14 cellular contexts compared by ENCODE assay signal in the genomic region with DNA sequence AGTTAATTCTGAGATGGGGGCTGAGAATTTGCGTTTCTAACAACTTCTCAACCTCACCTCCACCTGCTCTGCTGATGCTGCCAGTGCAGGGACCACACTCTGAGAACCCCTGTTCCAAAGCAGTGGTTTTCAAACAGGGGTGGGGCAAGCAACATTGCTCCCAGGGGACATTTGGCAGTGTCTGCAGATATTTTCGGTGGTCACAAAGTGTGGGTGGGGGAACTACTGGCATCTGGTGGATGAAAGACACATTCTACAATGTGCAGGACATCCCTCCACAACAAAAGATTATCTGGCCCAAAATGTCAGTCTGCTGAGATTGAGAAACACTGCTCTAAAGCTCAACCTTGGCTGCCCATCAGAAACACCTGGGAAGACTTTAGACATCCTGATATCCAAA.
DNase-seq lines count a peak whose midpoint lies in the region; ATAC-seq and TF ChIP-seq lines count a peak whose summit lies in the region.
"Had no signal": no experiment of that assay in that cellular context is flagged by ENCODE, and none has a peak within 500 bp of the region (broad histone marks: within the 10 kb centered on the region; RNA-seq: fewer than 3 reads in every experiment).

No MANE protein-coding gene starts in this region.

- POLR2A ChIA-PET in activated CD4-positive, alpha-beta T cell treated with anti-CD3 and anti-CD28 coated beads, Interleukin-2, amount 10 ng/mL, durations not matched to agents 7 days and 5 days (lab: Charles Lee): no interaction called here

- H3K4me1 Mint-ChIP-seq in activated CD4-positive, alpha-beta T cell treated with anti-CD3 and anti-CD28 coated beads, Interleukin-2, amount 10 ng/mL, durations not matched to agents 7 days and 5 days: no peaks in the 10 kb centered on the region
- no peaks in the 10 kb centered on the region for H3K4me1 Mint-ChIP-seq in activated naive CD4-positive, alpha-beta T cell treated with anti-CD3 and anti-CD28 coated beads, Interleukin-2, amount 10 ng/mL, durations not matched to agents 7 days and 5 days
- H3K4me1 Mint-ChIP-seq: activated naive CD4-positive, alpha-beta T cell treated with anti-CD3 and anti-CD28 coated beads, Interleukin-2, amount 50 U/mL, for 24 hours had no signal

- H3K27ac Mint-ChIP-seq in activated CD4-positive, alpha-beta T cell treated with anti-CD3 and anti-CD28 coated beads, Interleukin-2, amount 10 ng/mL, durations not matched to agents 7 days and 5 days: no peak overlapping the region
- H3K27ac Mint-ChIP-seq in activated naive CD4-positive, alpha-beta T cell treated with anti-CD3 and anti-CD28 coated beads, Interleukin-2, amount 10 ng/mL, durations not matched to agents 7 days and 5 days: no peak overlapping the region
- H3K27ac Mint-ChIP-seq: activated naive CD4-positive, alpha-beta T cell treated with anti-CD3 and anti-CD28 coated beads, Interleukin-2, amount 50 U/mL, for 24 hours; stimulated activated naive CD8-positive, alpha-beta T cell treated with anti-CD3 and anti-CD28 coated beads, Interleukin-15, Interleukin-2, amounts not matched to agents 100 ng/mL and 50 ng/mL, for 24 hours had no signal

- H3K9me3 Mint-ChIP-seq in activated CD4-positive, alpha-beta T cell treated with anti-CD3 and anti-CD28 coated beads, Interleukin-2, amount 10 ng/mL, durations not matched to agents 7 days and 5 days: no peaks in the 10 kb centered on the region
- no peaks in the 10 kb centered on the region for H3K9me3 Mint-ChIP-seq in activated naive CD4-positive, alpha-beta T cell treated with anti-CD3 and anti-CD28 coated beads, Interleukin-2, amount 10 ng/mL, durations not matched to agents 7 days and 5 days
- H3K9me3 Mint-ChIP-seq: stimulated activated naive CD8-positive, alpha-beta T cell treated with anti-CD3 and anti-CD28 coated beads, Interleukin-15, Interleukin-2, amounts not matched to agents 100 ng/mL and 50 ng/mL, for 24 hours had no signal

- H3K36me3 Mint-ChIP-seq in activated CD4-positive, alpha-beta T cell treated with anti-CD3 and anti-CD28 coated beads, Interleukin-2, amount 10 ng/mL, durations not matched to agents 7 days and 5 days (ENCODE audit: low read depth): no peaks in the 10 kb centered on the region
- H3K36me3 Mint-ChIP-seq in activated naive CD4-positive, alpha-beta T cell treated with anti-CD3 and anti-CD28 coated beads, Interleukin-2, amount 10 ng/mL, durations not matched to agents 7 days and 5 days: no peaks in the 10 kb centered on the region
- H3K36me3 Mint-ChIP-seq: activated naive CD4-positive, alpha-beta T cell treated with anti-CD3 and anti-CD28 coated beads, Interleukin-2, amount 50 U/mL, for 24 hours had no signal

- peak; percentile 69 for ATAC-seq in GM18505 (IDR thresholded peaks at IDR 0.05; ENCODE audit: unreplicated experiment)
- ATAC-seq in GM21360 (IDR thresholded peaks at IDR 0.05; ENCODE audit: unreplicated experiment): peak; percentile 84
- peak; percentile 96 for ATAC-seq in HG02884 (IDR thresholded peaks at IDR 0.05; ENCODE audit: unreplicated experiment)
- ATAC-seq in HG03460 (IDR thresholded peaks at IDR 0.05; ENCODE audit: unreplicated experiment): peak; percentile 90

- no peak overlapping the region for H3K4me3 Mint-ChIP-seq in activated CD4-positive, alpha-beta T cell treated with anti-CD3 and anti-CD28 coated beads, Interleukin-2, amount 10 ng/mL, durations not matched to agents 7 days and 5 days
- no peak overlapping the region for H3K4me3 Mint-ChIP-seq in activated naive CD4-positive, alpha-beta T cell treated with anti-CD3 and anti-CD28 coated beads, Interleukin-2, amount 10 ng/mL, durations not matched to agents 7 days and 5 days
- H3K4me3 Mint-ChIP-seq: activated naive CD4-positive, alpha-beta T cell treated with anti-CD3 and anti-CD28 coated beads, Interleukin-2, amount 50 U/mL, for 24 hours; stimulated activated naive CD8-positive, alpha-beta T cell treated with anti-CD3 and anti-CD28 coated beads, Interleukin-15, Interleukin-2, amounts not matched to agents 100 ng/mL and 50 ng/mL, for 24 hours had no signal

- no peaks in the 10 kb centered on the region for H3K27me3 Mint-ChIP-seq in activated CD4-positive, alpha-beta T cell treated with anti-CD3 and anti-CD28 coated beads, Interleukin-2, amount 10 ng/mL, durations not matched to agents 7 days and 5 days
- peaks cover 3% of the 10 kb centered on the region for H3K27me3 Mint-ChIP-seq in activated naive CD4-positive, alpha-beta T cell treated with anti-CD3 and anti-CD28 coated beads, Interleukin-2, amount 10 ng/mL, durations not matched to agents 7 days and 5 days

- no peak for DNase-seq in activated CD4-positive, alpha-beta T cell treated with anti-CD3 and anti-CD28 coated beads, Interleukin-2, amount 10 ng/mL, durations not matched to agents 7 days and 5 days
- DNase-seq in stimulated activated CD4-positive, alpha-beta T cell treated with anti-CD3 and anti-CD28 coated beads, Interleukin-2, amount 100 ng/mL, for 48 hours: no peak
- DNase-seq in activated naive CD4-positive, alpha-beta T cell treated with anti-CD3 and anti-CD28 coated beads, Interleukin-2, amount 10 ng/mL, durations not matched to agents 7 days and 5 days: no peak
- no peak for DNase-seq in cerebellar nuclear complex (lab: John Stamatoyannopoulos, UW)
- DNase-seq: AML-193; NCI-H524 treated with DMSO at 0.1 percent for 48 hours; stimulated activated CD4-positive, alpha-beta T cell treated with anti-CD3 and anti-CD28 coated beads, Interleukin-4, amount 100 ng/mL, for 1 hour; T-helper 9 cell had no signal

- no peak for TF ChIP-seq POLR2A in GM18505 (IDR thresholded peaks at IDR 0.05; ENCODE audit: borderline replicate concordance, extremely low read depth, insufficient read depth, insufficient read length)

- CTCF ChIA-PET in activated CD4-positive, alpha-beta T cell treated with anti-CD3 and anti-CD28 coated beads, Interleukin-2, amount 10 ng/mL, durations not matched to agents 7 days and 5 days (lab: Charles Lee): no interaction called here
- CTCF ChIA-PET in activated naive CD4-positive, alpha-beta T cell treated with anti-CD3 and anti-CD28 coated beads, Interleukin-2, amount 10 ng/mL, durations not matched to agents 7 days and 5 days (lab: Charles Lee): no interaction called here
